In genomic region chr13:24670174-24670573, GRCh38 we compare ENCODE assay signal across 27 cellular contexts. TPM values are rescaled to one million over a fixed set of nuclear protein-coding genes. Genes with fewer than 3 reads are reported as not detected.
"Had no signal": no experiment of that assay in that cellular context is flagged by ENCODE, and none has a peak within 500 bp of the region (broad histone marks: within the 10 kb centered on the region; RNA-seq: fewer than 3 reads in every experiment).

No MANE protein-coding gene starts in this region.

- H3K27me3 ChIP-seq: ovary, right atrium auricular region, thyroid gland, uterus had no signal

- H3K36me3 Mint-ChIP-seq: activated naive CD8-positive, alpha-beta T cell treated with anti-CD3 and anti-CD28 coated beads for 36 hours; mesothelial cell of epicardium; natural killer cell treated with Interleukin-12 subunit alpha and Interleukin-12 subunit beta and Interleukin-15 and Interleukin-18, amount 100 ng/mL, for 72 hours; T-cell had no signal

- H3K4me3 Mint-ChIP-seq: activated CD4-positive, alpha-beta T cell treated with anti-CD3 and anti-CD28 coated beads, Interleukin-2, amount 10 ng/mL, durations not matched to agents 7 days and 5 days; activated CD8-positive, alpha-beta T cell treated with anti-CD3 and anti-CD28 coated beads, Interleukin-2, amount 10 ng/mL, durations not matched to agents 7 days and 5 days; activated naive CD8-positive, alpha-beta T cell treated with anti-CD3 and anti-CD28 coated beads for 36 hours; activated T-cell treated with anti-CD3 and anti-CD28 coated beads, Interleukin-2, amount 50 U/mL, for 24 hours; central memory CD8-positive, alpha-beta T cell; mesothelial cell of epicardium; natural killer cell treated with Interleukin-12 subunit alpha and Interleukin-12 subunit beta and Interleukin-15 and Interleukin-18, amount 100 ng/mL, for 72 hours; stimulated activated naive CD8-positive, alpha-beta T cell treated with anti-CD3 and anti-CD28 coated beads, Interleukin-15, Interleukin-2, amounts not matched to agents 100 ng/mL and 50 ng/mL, for 24 hours; T-helper 2 cell treated with Interferon-gamma antibody and Interleukin-4, amounts not matched to agents 5 μg/mL and 100 μg/mL, for 36 hours had no signal

- H3K27ac ChIP-seq: coronary artery, gastroesophageal sphincter, heart left ventricle, neutrophil, ovary, prostate gland, right atrium auricular region had no signal

- FAIRE-seq: astrocyte had no signal

- H3K9me3 Mint-ChIP-seq: activated CD4-positive, alpha-beta T cell treated with anti-CD3 and anti-CD28 coated beads, Interleukin-2, amount 10 ng/mL, durations not matched to agents 7 days and 5 days; activated naive CD8-positive, alpha-beta T cell treated with anti-CD3 and anti-CD28 coated beads for 36 hours; activated T-cell treated with anti-CD3 and anti-CD28 coated beads, Interleukin-2, amount 50 U/mL, for 24 hours; activated T-helper 2 cell treated with anti-CD3 and anti-CD28 coated beads, Interferon-gamma antibody, Interleukin-2, Interleukin-4, amounts not matched to agents 10 μg/mL and 5 μg/mL and 100 μg/mL, durations not matched to agents 14 hours and 24 hours and 36 hours; central memory CD8-positive, alpha-beta T cell; mesothelial cell of epicardium; natural killer cell treated with Interleukin-12 subunit alpha and Interleukin-12 subunit beta and Interleukin-15 and Interleukin-18, amount 100 ng/mL, for 72 hours; stimulated activated naive CD8-positive, alpha-beta T cell treated with anti-CD3 and anti-CD28 coated beads, Interleukin-15, Interleukin-2, amounts not matched to agents 100 ng/mL and 50 ng/mL, for 24 hours; T-cell; T-helper 2 cell treated with Interferon-gamma antibody and Interleukin-4, amounts not matched to agents 5 μg/mL and 100 μg/mL, for 36 hours had no signal

- DNase-seq: activated CD4-positive, alpha-beta T cell treated with anti-CD3 and anti-CD28 coated beads, Interleukin-2, amount 10 ng/mL, durations not matched to agents 7 days and 5 days; activated CD4-positive, CD25-positive, alpha-beta regulatory T cell treated with anti-CD3 and anti-CD28 coated beads, Interleukin-2, amount 50 U/mL, for 72 hours; activated CD8-positive, alpha-beta T cell treated with anti-CD3 and anti-CD28 coated beads, Interleukin-2, amount 10 ng/mL, durations not matched to agents 7 days and 5 days; activated naive CD4-positive, alpha-beta T cell treated with Interleukin-2 at 50 U/mL for 16 hours; activated T-cell treated with anti-CD3 and anti-CD28 coated beads, Interleukin-2, amount 50 U/mL, for 24 hours; esophagus squamous epithelium; heart left ventricle; ovary; stimulated activated CD4-positive, alpha-beta T cell treated with anti-CD3 and anti-CD28 coated beads, Interleukin-1b, Interleukin-23, amount 100 ng/mL, for 48 hours; substantia nigra; thyroid gland; uterus had no signal

- H3K4me3 ChIP-seq: coronary artery, esophagus squamous epithelium, gastroesophageal sphincter, lung, ovary, prostate gland, right atrium auricular region, thyroid gland, uterus had no signal

- H3K36me3 ChIP-seq: esophagus squamous epithelium, gastroesophageal sphincter, heart left ventricle, neutrophil, ovary, prostate gland, right atrium auricular region, thyroid gland, uterus had no signal

- H3K9me3 ChIP-seq: esophagus squamous epithelium, gastroesophageal sphincter, heart left ventricle, neutrophil, ovary, prostate gland, right atrium auricular region, thyroid gland, uterus had no signal

- H3K4me1 ChIP-seq: prostate gland, uterus had no signal

- H3K27ac Mint-ChIP-seq: activated CD4-positive, alpha-beta T cell treated with anti-CD3 and anti-CD28 coated beads, Interleukin-2, amount 10 ng/mL, durations not matched to agents 7 days and 5 days; activated CD8-positive, alpha-beta T cell treated with anti-CD3 and anti-CD28 coated beads, Interleukin-2, amount 10 ng/mL, durations not matched to agents 7 days and 5 days; activated naive CD8-positive, alpha-beta T cell treated with anti-CD3 and anti-CD28 coated beads for 36 hours; activated T-cell treated with anti-CD3 and anti-CD28 coated beads, Interleukin-2, amount 50 U/mL, for 24 hours; activated T-helper 2 cell treated with anti-CD3 and anti-CD28 coated beads, Interferon-gamma antibody, Interleukin-2, Interleukin-4, amounts not matched to agents 10 μg/mL and 5 μg/mL and 100 μg/mL, durations not matched to agents 14 hours and 24 hours and 36 hours; natural killer cell treated with Interleukin-12 subunit alpha and Interleukin-12 subunit beta and Interleukin-15 and Interleukin-18, amount 100 ng/mL, for 72 hours; stimulated activated naive CD8-positive, alpha-beta T cell treated with anti-CD3 and anti-CD28 coated beads, Interleukin-15, Interleukin-2, amounts not matched to agents 100 ng/mL and 50 ng/mL, for 24 hours; T-cell; T-helper 2 cell treated with Interferon-gamma antibody and Interleukin-4, amounts not matched to agents 5 μg/mL and 100 μg/mL, for 36 hours had no signal

- ATAC-seq: gastroesophageal sphincter; natural killer cell treated with Interleukin-12 subunit alpha and Interleukin-12 subunit beta and Interleukin-15 and Interleukin-18, amount 100 ng/mL, for 72 hours had no signal

RNA-seq across cellular contexts. Expression of gene ATP12A, which starts 10.0 kb away (rescaled TPM):
- total RNA-seq: astrocyte, heart left ventricle, right atrium auricular region, T-cell, uterus had no signal
- polyA plus RNA-seq: heart left ventricle, ovary had no signal
